16 cellular contexts compared by ENCODE assay signal in the genomic region with DNA sequence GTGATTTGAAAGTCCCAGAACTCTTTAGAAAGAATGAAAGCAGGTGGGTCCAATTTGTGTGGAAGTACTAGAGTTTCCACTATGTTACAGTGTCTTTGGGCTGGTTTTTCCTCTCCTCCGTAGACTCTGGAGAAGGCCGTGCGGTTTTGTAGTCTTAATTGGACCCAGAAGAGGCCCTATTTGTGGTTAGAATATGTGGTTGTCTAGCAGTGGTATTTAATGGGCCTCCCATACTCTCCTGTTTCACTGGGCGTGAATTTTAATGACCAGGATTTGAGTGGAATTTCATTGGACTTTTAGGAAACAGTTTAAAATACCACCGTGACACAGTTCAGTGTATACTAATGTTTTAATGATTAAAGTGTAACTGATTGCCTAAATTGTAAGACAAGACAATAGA.
A peak's percentile ranks its signal among the peaks of the same experiment; 100 is the strongest.
DNase-seq lines count a peak whose midpoint lies in the region; TF ChIP-seq lines count a peak whose summit lies in the region.
"Had no signal": no experiment of that assay in that cellular context is flagged by ENCODE, and none has a peak within 500 bp of the region (broad histone marks: within the 10 kb centered on the region; RNA-seq: fewer than 3 reads in every experiment).

No MANE protein-coding gene starts in this region.

- no peaks in the 10 kb centered on the region for H4K20me1 ChIP-seq in neural cell (ENCODE audit: insufficient read depth)

- no peaks in the 10 kb centered on the region for H3K9me2 ChIP-seq in neural cell (ENCODE audit: insufficient read depth, low read length)

- intact Hi-C loops in stomach (cut with DNase I; ENCODE audit: low total_unique reads) = no loop called here

- H3K27me3 ChIP-seq in neural cell (ENCODE audit: insufficient read depth, low read depth, low read length) = no peaks in the 10 kb centered on the region
- H3K27me3 ChIP-seq in stomach = no peaks in the 10 kb centered on the region

- no peak overlapping the region for H2AFZ ChIP-seq in neural cell (ENCODE audit: low read depth, low read length)

- WGBS in stomach, 5 donors = 74 to 77% (median 76%) methylated on average over 5 of the region's 5 CpGs

- DNase-seq in AG09309 (ENCODE audit: low read depth) (peak; percentile 57), GM04504 (ENCODE audit: low read depth) (peak; percentile 34), astrocyte of the hippocampus (ENCODE audit: low read depth, low spot score) (peak; percentile 53), iPS-NIHi11 (ENCODE audit: low spot score) (no peak), GF-D8 (lab: John Stamatoyannopoulos, UW) (no peak), germinal center (ENCODE audit: low spot score) (no peak), stomach (no peak)
- DNase-seq: NCI-H1092; NCI-H146; NCI-H2081; NCI-H446; NK-92 treated with Interleukin-12 subunit alpha and Interleukin-12 subunit beta, amount 100 ng/mL, for 24 hours had no signal

- H3K9ac ChIP-seq in neural cell (ENCODE audit: low read length) = no peak overlapping the region
- H3K9ac ChIP-seq: KMS-11 had no signal

- H3K4me3 ChIP-seq in AG09309 (ENCODE audit: control insufficient read depth, low read depth, low read length) (no peak overlapping the region), neural cell (ENCODE audit: low read length) (peak overlapping the region; percentile 54), stomach (no peak overlapping the region)

- H3K36me3 ChIP-seq in neural cell (ENCODE audit: insufficient read depth, low read length) (no peaks in the 10 kb centered on the region), stomach (no peaks in the 10 kb centered on the region)

- TF ChIP-seq RAD21 in neural cell (conservative IDR thresholded peaks at IDR 0.05) = no peak

- H3K4me2 ChIP-seq in neural cell (ENCODE audit: low read length) = no peak overlapping the region
- H3K4me2 ChIP-seq: KMS-11 had no signal

- no peak for TF ChIP-seq POLR2A in stomach (IDR thresholded peaks at IDR 0.05)

- TF ChIP-seq EP300 in neural cell (conservative IDR thresholded peaks at IDR 0.05; ENCODE audit: poor library complexity, severe bottlenecking) (no peak), stomach (IDR thresholded peaks at IDR 0.05) (no peak)

- H3K9me3 ChIP-seq in neural cell (ENCODE audit: low read length) (no peaks in the 10 kb centered on the region), stomach (no peaks in the 10 kb centered on the region)

- no peak for TF ChIP-seq CTCF in AG09309 (IDR thresholded peaks at IDR 0.05; ENCODE audit: control insufficient read depth, insufficient read depth, low read depth, low read length, missing control alignments)
- TF ChIP-seq CTCF in neural cell (IDR thresholded peaks at IDR 0.05; ENCODE audit: poor library complexity, severe bottlenecking) = no peak
- TF ChIP-seq CTCF in stomach (IDR thresholded peaks at IDR 0.05) = no peak

- H3K79me2 ChIP-seq in neural cell (replicated peaks; ENCODE audit: insufficient read depth, low read length) = peaks cover 2% of the 10 kb centered on the region

- H3F3A ChIP-seq in neural cell (ENCODE audit: insufficient read depth, low read length, poor library complexity, severe bottlenecking) = no peaks in the 10 kb centered on the region

- peaks cover 0 to 4% (median 0%) of the 10 kb centered on the region in 4 donors for H3K4me1 ChIP-seq in stomach

- no peak overlapping the region for H3K27ac ChIP-seq in neural cell (ENCODE audit: low read length)
- no peak overlapping the region for H3K27ac ChIP-seq in stomach
- H3K27ac ChIP-seq: C4-2B, KMS-11, RWPE1 had no signal

TF ChIP-seq in neural cell, 6 proteins besides CTCF, POLR2A, EP300 and RAD21:
- no peak for TF ChIP-seq SMC3 (conservative IDR thresholded peaks at IDR 0.05; ENCODE audit: poor library complexity)
- TF ChIP-seq, protein P1, sequence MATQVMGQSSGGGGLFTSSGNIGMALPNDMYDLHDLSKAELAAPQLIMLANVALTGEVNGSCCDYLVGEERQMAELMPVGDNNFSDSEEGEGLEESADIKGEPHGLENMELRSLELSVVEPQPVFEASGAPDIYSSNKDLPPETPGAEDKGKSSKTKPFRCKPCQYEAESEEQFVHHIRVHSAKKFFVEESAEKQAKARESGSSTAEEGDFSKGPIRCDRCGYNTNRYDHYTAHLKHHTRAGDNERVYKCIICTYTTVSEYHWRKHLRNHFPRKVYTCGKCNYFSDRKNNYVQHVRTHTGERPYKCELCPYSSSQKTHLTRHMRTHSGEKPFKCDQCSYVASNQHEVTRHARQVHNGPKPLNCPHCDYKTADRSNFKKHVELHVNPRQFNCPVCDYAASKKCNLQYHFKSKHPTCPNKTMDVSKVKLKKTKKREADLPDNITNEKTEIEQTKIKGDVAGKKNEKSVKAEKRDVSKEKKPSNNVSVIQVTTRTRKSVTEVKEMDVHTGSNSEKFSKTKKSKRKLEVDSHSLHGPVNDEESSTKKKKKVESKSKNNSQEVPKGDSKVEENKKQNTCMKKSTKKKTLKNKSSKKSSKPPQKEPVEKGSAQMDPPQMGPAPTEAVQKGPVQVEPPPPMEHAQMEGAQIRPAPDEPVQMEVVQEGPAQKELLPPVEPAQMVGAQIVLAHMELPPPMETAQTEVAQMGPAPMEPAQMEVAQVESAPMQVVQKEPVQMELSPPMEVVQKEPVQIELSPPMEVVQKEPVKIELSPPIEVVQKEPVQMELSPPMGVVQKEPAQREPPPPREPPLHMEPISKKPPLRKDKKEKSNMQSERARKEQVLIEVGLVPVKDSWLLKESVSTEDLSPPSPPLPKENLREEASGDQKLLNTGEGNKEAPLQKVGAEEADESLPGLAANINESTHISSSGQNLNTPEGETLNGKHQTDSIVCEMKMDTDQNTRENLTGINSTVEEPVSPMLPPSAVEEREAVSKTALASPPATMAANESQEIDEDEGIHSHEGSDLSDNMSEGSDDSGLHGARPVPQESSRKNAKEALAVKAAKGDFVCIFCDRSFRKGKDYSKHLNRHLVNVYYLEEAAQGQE (IDR thresholded peaks at IDR 0.05; ENCODE audit: borderline replicate concordance) = no peak
- no peak for TF ChIP-seq POLR2AphosphoS5 (IDR thresholded peaks at IDR 0.05)
- TF ChIP-seq MXI1 (conservative IDR thresholded peaks at IDR 0.05; ENCODE audit: poor library complexity, severe bottlenecking) = no peak
- TF ChIP-seq TAF1 (IDR thresholded peaks at IDR 0.05; ENCODE audit: low read depth) = no peak
- no peak for TF ChIP-seq EZH2 (IDR thresholded peaks at IDR 0.05; ENCODE audit: borderline replicate concordance, insufficient read depth, low read length, poor library complexity, severe bottlenecking)

Comparison
In these comparisons a context has a peak if more than half of its experiments do, and no peak if none do; other contexts are left out.
1. DNase-seq: peak in AG09309 (single experiment), GM04504 (single experiment) and astrocyte of the hippocampus (single experiment); none in iPS-NIHi11 (single experiment), GF-D8 (single experiment), germinal center (single experiment) and stomach (single experiment).